ENCODE assay signal across 29 cellular contexts in the genomic region with DNA sequence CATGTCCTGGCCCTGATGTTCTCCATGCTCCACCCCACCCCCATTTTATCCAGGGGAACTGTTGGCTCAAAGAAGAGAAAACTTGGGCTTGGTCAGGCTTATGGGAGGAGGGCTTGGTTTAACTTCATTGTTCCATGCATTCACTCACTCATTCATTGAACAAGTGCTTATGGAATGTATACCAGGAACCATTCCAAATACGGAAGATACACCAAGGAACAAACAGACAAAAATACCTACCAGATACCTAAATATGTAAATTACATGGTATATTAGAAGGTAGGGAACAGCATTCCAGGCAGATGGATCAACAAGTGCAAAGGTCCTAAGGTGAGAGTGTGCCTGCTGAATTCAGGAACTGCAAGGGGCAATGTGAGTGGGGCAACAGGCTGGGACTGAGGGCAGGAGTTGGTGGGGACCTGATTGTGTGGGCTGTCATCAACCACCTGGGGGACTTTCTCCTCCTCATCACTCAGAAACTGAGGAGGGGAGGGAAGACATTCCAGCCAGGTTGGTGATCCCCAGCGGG. TPM values are rescaled to one million over a fixed set of nuclear protein-coding genes. Genes with fewer than 3 reads are reported as not detected.
A peak's percentile ranks its signal among the peaks of the same experiment; 100 is the strongest.
DNase-seq lines count a peak whose midpoint lies in the region; ATAC-seq and TF ChIP-seq lines count a peak whose summit lies in the region.
"Had no signal": no experiment of that assay in that cellular context is flagged by ENCODE, and none has a peak within 500 bp of the region (broad histone marks: within the 10 kb centered on the region; RNA-seq: fewer than 3 reads in every experiment).

No MANE protein-coding gene starts in this region.

- H3K27me3 Mint-ChIP-seq in natural killer cell (ENCODE audit: low read depth in 2 of 2), result peaks cover 21 to 27% of the 10 kb centered on the region in 2 donors
- peaks cover 22 to 31% of the 10 kb centered on the region in 2 donors for H3K27me3 Mint-ChIP-seq in natural killer cell treated with Interleukin-12 subunit alpha and Interleukin-12 subunit beta and Interleukin-15 and Interleukin-18, amount 100 ng/mL, for 72 hours
- peaks cover 12% of the 10 kb centered on the region for H3K27me3 Mint-ChIP-seq in central memory CD8-positive, alpha-beta T cell
- H3K27me3 Mint-ChIP-seq in naive thymus-derived CD8-positive, alpha-beta T cell, result peaks cover 0 to 11% (median 1%) of the 10 kb centered on the region in 5 donors

- no peak overlapping the region for H3K27ac Mint-ChIP-seq in natural killer cell
- H3K27ac Mint-ChIP-seq in natural killer cell treated with Interleukin-12 subunit alpha and Interleukin-12 subunit beta and Interleukin-15 and Interleukin-18, amount 100 ng/mL, for 72 hours, result no peak overlapping the region
- H3K27ac Mint-ChIP-seq in central memory CD8-positive, alpha-beta T cell (ENCODE audit: low read depth), result no peak overlapping the region
- peak overlapping the region in 1 of 10 donors; percentile 35 for H3K27ac Mint-ChIP-seq in naive thymus-derived CD8-positive, alpha-beta T cell
- H3K27ac Mint-ChIP-seq: activated CD4-positive, alpha-beta memory T cell treated with anti-CD3 and anti-CD28 coated beads for 36 hours; activated naive CD4-positive, alpha-beta T cell treated with anti-CD3 and anti-CD28 coated beads, Interleukin-2, amount 10 ng/mL, durations not matched to agents 7 days and 5 days; T-helper 2 cell treated with Interferon-gamma antibody and Interleukin-4, amounts not matched to agents 5 μg/mL and 100 μg/mL, for 36 hours had no signal

- peaks cover 75% of the 10 kb centered on the region for H3K79me2 ChIP-seq in Karpas-422 (ENCODE audit: low read length)

- no peak overlapping the region for H3K4me2 ChIP-seq in Karpas-422 (ENCODE audit: low read depth, low read length, poor library complexity, severe bottlenecking)

- peaks cover 45 to 68% of the 10 kb centered on the region in 2 donors for H3K4me1 Mint-ChIP-seq in natural killer cell
- H3K4me1 Mint-ChIP-seq in natural killer cell treated with Interleukin-12 subunit alpha and Interleukin-12 subunit beta and Interleukin-15 and Interleukin-18, amount 100 ng/mL, for 72 hours (ENCODE audit: low read depth in 2 of 2), result peaks cover 44 to 47% of the 10 kb centered on the region in 2 donors
- peaks cover 55% of the 10 kb centered on the region for H3K4me1 Mint-ChIP-seq in central memory CD8-positive, alpha-beta T cell
- H3K4me1 Mint-ChIP-seq in naive thymus-derived CD8-positive, alpha-beta T cell, result peaks cover 39 to 78% (median 48%) of the 10 kb centered on the region in 4 donors

- no peaks in the 10 kb centered on the region for H3K9me3 ChIP-seq in Karpas-422 (ENCODE audit: low read length)
- H3K9me3 ChIP-seq: Caco-2, HAP-1, Peyer's patch, transverse colon had no signal

- ATAC-seq in natural killer cell, result no peak
- ATAC-seq in natural killer cell treated with Interleukin-12 subunit alpha and Interleukin-12 subunit beta and Interleukin-15 and Interleukin-18, amount 100 ng/mL, for 72 hours, result no peak
- no peak for ATAC-seq in central memory CD8-positive, alpha-beta T cell (replicated peaks; ENCODE audit: extremely low read depth, poor library complexity, severe bottlenecking)
- ATAC-seq in naive thymus-derived CD8-positive, alpha-beta T cell, result no peak
- ATAC-seq in GM18498 (IDR thresholded peaks at IDR 0.05; ENCODE audit: unreplicated experiment), result no peak
- ATAC-seq: K562 had no signal

- H3K4me3 Mint-ChIP-seq in natural killer cell, result peak overlapping the region; percentile 47
- no peak overlapping the region for H3K4me3 Mint-ChIP-seq in natural killer cell treated with Interleukin-12 subunit alpha and Interleukin-12 subunit beta and Interleukin-15 and Interleukin-18, amount 100 ng/mL, for 72 hours
- H3K4me3 Mint-ChIP-seq in central memory CD8-positive, alpha-beta T cell, result peak overlapping the region; percentile 87
- H3K4me3 Mint-ChIP-seq in naive thymus-derived CD8-positive, alpha-beta T cell, result peak overlapping the region in 8 of 10 donors; percentile 6 to 95 (median 76)
- H3K4me3 Mint-ChIP-seq: activated CD4-positive, alpha-beta memory T cell treated with anti-CD3 and anti-CD28 coated beads for 36 hours; activated naive CD4-positive, alpha-beta T cell treated with anti-CD3 and anti-CD28 coated beads, Interleukin-2, amount 10 ng/mL, durations not matched to agents 7 days and 5 days; T-helper 2 cell treated with Interferon-gamma antibody and Interleukin-4, amounts not matched to agents 5 μg/mL and 100 μg/mL, for 36 hours had no signal

- no peak overlapping the region for H3K27ac ChIP-seq in Karpas-422 (ENCODE audit: low read length)
- H3K27ac ChIP-seq: Peyer's patch had no signal

- TF ChIP-seq CTCF in natural killer cell (IDR thresholded peaks at IDR 0.05), result no peak

- no peak overlapping the region for H3K4me3 ChIP-seq in Karpas-422 (ENCODE audit: low read length)
- H3K4me3 ChIP-seq: HAP-1, K562, Peyer's patch, transverse colon had no signal

- no peaks in the 10 kb centered on the region for H3K9me2 ChIP-seq in Karpas-422 (replicated peaks; ENCODE audit: insufficient read depth, low read length)

- POLR2A ChIA-PET in naive thymus-derived CD8-positive, alpha-beta T cell (lab: Charles Lee), result no interaction called here

- H3K36me3 ChIP-seq in Karpas-422 (ENCODE audit: insufficient read depth, low read length), result no peaks in the 10 kb centered on the region
- H3K36me3 ChIP-seq: HAP-1, Peyer's patch, transverse colon had no signal

- no peaks in the 10 kb centered on the region for H3K36me3 Mint-ChIP-seq in natural killer cell
- H3K36me3 Mint-ChIP-seq in natural killer cell treated with Interleukin-12 subunit alpha and Interleukin-12 subunit beta and Interleukin-15 and Interleukin-18, amount 100 ng/mL, for 72 hours, result no peaks in the 10 kb centered on the region
- peaks cover 15% of the 10 kb centered on the region for H3K36me3 Mint-ChIP-seq in central memory CD8-positive, alpha-beta T cell (ENCODE audit: insufficient read depth)
- no peaks in the 10 kb centered on the region for H3K36me3 Mint-ChIP-seq in naive thymus-derived CD8-positive, alpha-beta T cell
- H3K36me3 Mint-ChIP-seq: activated CD4-positive, alpha-beta memory T cell treated with anti-CD3 and anti-CD28 coated beads for 36 hours had no signal

- H4K20me1 ChIP-seq in Karpas-422 (ENCODE audit: insufficient read depth, low read depth, low read length), result no peaks in the 10 kb centered on the region

- peaks cover 37% of the 10 kb centered on the region for H3K4me1 ChIP-seq in Karpas-422 (ENCODE audit: low read length)
- H3K4me1 ChIP-seq: HAP-1 had no signal

- H2AFZ ChIP-seq in Karpas-422 (ENCODE audit: low read length), result no peak overlapping the region

- intact Hi-C loops in natural killer cell (cut with micrococcal nuclease), result loop anchor here (5.0 kb wide), 1 partner anchor 46 kb away; no protein-coding TSS in a partner anchor

- no peaks in the 10 kb centered on the region for H3K27me3 ChIP-seq in Karpas-422 (ENCODE audit: low read length)
- H3K27me3 ChIP-seq: Peyer's patch, transverse colon had no signal

- DNase-seq in natural killer cell, result no peak
- no peak for DNase-seq in natural killer cell treated with Interleukin-12 subunit alpha and Interleukin-12 subunit beta and Interleukin-15 and Interleukin-18, amount 100 ng/mL, for 72 hours (ENCODE audit: low spot score)
- no peak for DNase-seq in central memory CD8-positive, alpha-beta T cell (ENCODE audit: low spot score in 2 of 2)
- DNase-seq in naive thymus-derived CD8-positive, alpha-beta T cell, result no peak
- no peak for DNase-seq in anterior cingulate cortex (lab: John Stamatoyannopoulos, UW)
- no peak for DNase-seq in NCI-H2196 (lab: John Stamatoyannopoulos, UW; ENCODE audit: unreplicated experiment)
- DNase-seq in Karpas-422, result no peak
- DNase-seq: activated CD4-positive, alpha-beta memory T cell treated with anti-CD3 and anti-CD28 coated beads for 36 hours; activated CD4-positive, CD25-positive, alpha-beta regulatory T cell treated with anti-CD3 and anti-CD28 coated beads, Interleukin-2, amount 50 U/mL, for 72 hours; activated CD8-positive, alpha-beta memory T cell treated with anti-CD3 and anti-CD28 coated beads, Interleukin-2, amount 50 U/mL, for 4 hours; activated naive CD4-positive, alpha-beta T cell treated with anti-CD3 and anti-CD28 coated beads, Interleukin-2, amount 10 ng/mL, durations not matched to agents 7 days and 5 days; amniotic stem cell; Caco-2; DMS53; hippocampal formation; NCI-H1092 treated with DMSO at 0.1 percent for 48 hours; NCI-H1930; NCI-H226; NCI-H69; occipital lobe; Peyer's patch; SIG-M5; stimulated activated CD4-positive, alpha-beta T cell treated with anti-CD3 and anti-CD28 coated beads, Interleukin-15, amount 100 ng/mL, for 24 hours; stimulated activated CD4-positive, alpha-beta T cell treated with anti-CD3 and anti-CD28 coated beads, Interleukin-4, amount 100 ng/mL, for 4 hours; transverse colon had no signal

- no peaks in the 10 kb centered on the region for H3K9me3 Mint-ChIP-seq in natural killer cell
- H3K9me3 Mint-ChIP-seq in natural killer cell treated with Interleukin-12 subunit alpha and Interleukin-12 subunit beta and Interleukin-15 and Interleukin-18, amount 100 ng/mL, for 72 hours, result no peaks in the 10 kb centered on the region
- H3K9me3 Mint-ChIP-seq in central memory CD8-positive, alpha-beta T cell, result no peaks in the 10 kb centered on the region
- H3K9me3 Mint-ChIP-seq in naive thymus-derived CD8-positive, alpha-beta T cell, result no peaks in the 10 kb centered on the region
- H3K9me3 Mint-ChIP-seq: activated CD4-positive, alpha-beta memory T cell treated with anti-CD3 and anti-CD28 coated beads for 36 hours; activated naive CD4-positive, alpha-beta T cell treated with anti-CD3 and anti-CD28 coated beads, Interleukin-2, amount 10 ng/mL, durations not matched to agents 7 days and 5 days; T-helper 2 cell treated with Interferon-gamma antibody and Interleukin-4, amounts not matched to agents 5 μg/mL and 100 μg/mL, for 36 hours had no signal

- no peak overlapping the region for H3K9ac ChIP-seq in Karpas-422 (ENCODE audit: low read length)

RNA-seq across cellular contexts. Expression of gene RAI1, which starts 39.9 kb away (rescaled TPM):
- total RNA-seq in natural killer cell, result 10 to 100 TPM; 39.8 to 55.0 (median 49.4) TPM
- 10 to 100 TPM; 15.8 to 31.0 TPM for total RNA-seq in natural killer cell treated with Interleukin-12 subunit alpha and Interleukin-12 subunit beta and Interleukin-15 and Interleukin-18, amount 100 ng/mL, for 72 hours
- total RNA-seq in naive thymus-derived CD8-positive, alpha-beta T cell, result 10 to 100 TPM; 33.8 to 35.2 TPM
- 1 to 10 TPM; 1.5 to 4.0 (median 2.3) TPM for polyA plus RNA-seq in naive thymus-derived CD8-positive, alpha-beta T cell
- total RNA-seq in Karpas-422 (2014; rRNA removed; shearing (Covaris generic); ENCODE audit: low replicate concordance), result 18.2 and 35.1 TPM in 2 replicates
